Comparison of ENCODE assay signal across 8 cellular contexts in the genomic region with DNA sequence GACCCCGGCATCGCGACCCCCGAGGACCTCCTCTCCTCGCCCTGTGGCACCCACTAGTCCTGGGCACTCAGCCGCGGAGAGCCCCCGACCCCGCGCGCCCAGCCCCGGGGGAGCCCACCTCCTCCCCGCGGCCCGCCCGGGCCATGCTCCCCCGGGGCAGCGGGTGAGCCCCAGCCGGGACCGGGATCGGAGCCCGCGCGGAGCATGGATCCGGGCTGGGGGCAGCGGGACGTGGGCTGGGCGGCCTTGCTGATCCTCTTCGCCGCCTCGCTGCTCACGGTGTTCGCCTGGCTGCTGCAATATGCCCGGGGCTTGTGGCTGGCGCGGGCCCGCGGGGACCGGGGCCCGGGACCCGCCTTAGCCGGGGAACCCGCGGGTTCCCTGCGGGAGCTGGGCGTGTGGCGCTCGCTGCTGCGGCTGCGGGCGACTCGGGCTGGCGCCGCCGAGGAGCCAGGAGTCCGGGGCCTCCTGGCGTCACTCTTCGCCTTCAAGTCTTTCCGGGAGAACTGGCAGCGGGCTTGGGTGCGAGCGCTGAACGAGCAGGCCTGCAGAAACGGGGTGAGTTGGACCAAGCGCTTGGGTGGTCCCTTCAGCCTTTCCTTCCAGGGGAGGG. TPM values are rescaled to one million over a fixed set of nuclear protein-coding genes. Genes with fewer than 3 reads are reported as not detected.
DNase-seq lines count a peak whose midpoint lies in the region; TF ChIP-seq lines count a peak whose summit lies in the region.

No MANE protein-coding gene starts in this region.

- no peaks in the 10 kb centered on the region for H3K9me3 ChIP-seq in CD8-positive, alpha-beta memory T cell (ENCODE audit: low read length)
- H3K9me3 ChIP-seq in HUES6 (ENCODE audit: control insufficient read depth, insufficient read depth, low read depth, low read length) (no peaks in the 10 kb centered on the region), breast epithelium (no peaks in the 10 kb centered on the region), liver (ENCODE audit: control insufficient read depth in 4 of 4, low read length in 3 of 4) (no peaks in the 10 kb centered on the region), tibial artery (no peaks in the 10 kb centered on the region)

- TF ChIP-seq RAD21 in liver (IDR thresholded peaks at IDR 0.05): no peak

- POLR2A ChIA-PET in CD8-positive, alpha-beta memory T cell (lab: Charles Lee): interaction anchor here (0.5 to 2.8 kb wide), 6 partner anchors 11 to 90 kb away, joined by 3 to 22 read pairs (median 8); partner anchors contain the start of genes HINFP, RPS25, TRAPPC4 and VPS11

- H3K36me3 Mint-ChIP-seq in CD8-positive, alpha-beta memory T cell: peaks cover 5 to 32% (median 6%) of the 10 kb centered on the region in 3 donors

- no peak for TF ChIP-seq POLR2A in breast epithelium (IDR thresholded peaks at IDR 0.05)

- H3K4me1 ChIP-seq in CD8-positive, alpha-beta memory T cell (ENCODE audit: insufficient read depth, low read length): peaks cover 43% of the 10 kb centered on the region
- H3K4me1 ChIP-seq in HUES6 (ENCODE audit: control insufficient read depth, insufficient read depth, low read length): peaks cover 25% of the 10 kb centered on the region
- H3K4me1 ChIP-seq in breast epithelium: peaks cover 4 to 6% of the 10 kb centered on the region in 2 donors
- H3K4me1 ChIP-seq in liver (ENCODE audit: control insufficient read depth in 4 of 4, insufficient read depth in 4 of 4, low read length in 3 of 4): peaks cover 8 to 35% (median 24%) of the 10 kb centered on the region in 4 donors
- H3K4me1 ChIP-seq in tibial artery: peaks cover 0 to 43% (median 23%) of the 10 kb centered on the region in 4 donors

- no peaks in the 10 kb centered on the region for H3K9me3 Mint-ChIP-seq in CD8-positive, alpha-beta memory T cell

- H3K9ac ChIP-seq in HUES6 (ENCODE audit: low read length) (peak overlapping the region; percentile 63), liver (ENCODE audit: low read depth in 1 of 2, low read length in 2 of 2) (peak overlapping the region in 1 of 2 donors; percentile 65)

- no peak for DNase-seq in CD8-positive, alpha-beta memory T cell
- DNase-seq in GM20000 (ENCODE audit: low spot score): peak; percentile 59
- no peak for DNase-seq in breast epithelium (ENCODE audit: low spot score in 2 of 2)
- DNase-seq in tibial artery: no peak
- no peak for DNase-seq in SHP77 treated with DMSO at 0.1 percent for 48 hours (lab: John Stamatoyannopoulos, UW)
- no peak for DNase-seq in OCI-M1 (lab: John Stamatoyannopoulos, UW)

- TF ChIP-seq CTCF in GM20000 (IDR thresholded peaks at IDR 0.05; ENCODE audit: extremely low read depth, missing control alignments) (no peak), breast epithelium (IDR thresholded peaks at IDR 0.05) (no peak), liver (IDR thresholded peaks at IDR 0.05; ENCODE audit: low read depth, low read length, missing input control) (no peak), tibial artery (IDR thresholded peaks at IDR 0.05) (no peak)

- H3K36me3 ChIP-seq in CD8-positive, alpha-beta memory T cell (ENCODE audit: insufficient read depth, low read length): peaks cover 13% of the 10 kb centered on the region
- H3K36me3 ChIP-seq in HUES6 (ENCODE audit: control insufficient read depth, insufficient read depth, low read length) (0 out of 2 replicates have a peak, but pooled peaks cover 8% of the 10 kb centered on the region), breast epithelium (no peaks in the 10 kb centered on the region), liver (ENCODE audit: control insufficient read depth in 4 of 4, insufficient read depth in 3 of 4, low read depth in 1 of 4, low read length in 3 of 4) (peaks cover 3 to 22% (median 17%) of the 10 kb centered on the region in 4 donors), tibial artery (peaks cover 12 to 22% (median 22%) of the 10 kb centered on the region in 3 donors)

- under 1% methylated on average over 65 of the region's 65 CpGs for WGBS in liver

- peak overlapping the region; percentile 90 for H3K4me3 ChIP-seq in CD8-positive, alpha-beta memory T cell (ENCODE audit: low read length)
- H3K4me3 ChIP-seq in HUES6 (ENCODE audit: low read depth, low read length) (peak overlapping the region; percentile 65), breast epithelium (peak overlapping the region; percentile 61 to 97 (median 95)), liver (ENCODE audit: low read depth in 1 of 3, low read length in 3 of 3) (peak overlapping the region; percentile 48 to 91 (median 78)), tibial artery (peak overlapping the region; percentile 77 to 95)

- peak overlapping the region; percentile 82 for H3K27ac ChIP-seq in CD8-positive, alpha-beta memory T cell (ENCODE audit: low read depth, low read length)
- H3K27ac ChIP-seq in HUES6 (ENCODE audit: low read depth, low read length) (no peak overlapping the region), breast epithelium (peak overlapping the region; percentile 82 to 86), liver (ENCODE audit: low read depth in 1 of 2, low read length in 2 of 2) (peak overlapping the region; percentile 12 to 57), tibial artery (peak overlapping the region; percentile 70 to 88)

- peak overlapping the region; percentile 88 to 98 (median 91) for H3K4me3 Mint-ChIP-seq in CD8-positive, alpha-beta memory T cell

- no peaks in the 10 kb centered on the region for H3K27me3 ChIP-seq in CD8-positive, alpha-beta memory T cell (ENCODE audit: insufficient read depth, low read length, poor library complexity, severe bottlenecking)
- H3K27me3 ChIP-seq in HUES6 (ENCODE audit: control insufficient read depth, insufficient read depth, low read length): peaks cover 13% of the 10 kb centered on the region
- H3K27me3 ChIP-seq in breast epithelium: no peaks in the 10 kb centered on the region
- no peaks in the 10 kb centered on the region for H3K27me3 ChIP-seq in liver (ENCODE audit: control insufficient read depth in 4 of 4, insufficient read depth in 4 of 4, low read length in 3 of 4)
- no peaks in the 10 kb centered on the region for H3K27me3 ChIP-seq in tibial artery

- CTCF ChIA-PET in CD8-positive, alpha-beta memory T cell (lab: Charles Lee): interaction anchor here (0.7 to 1.2 kb wide), 4 partner anchors 30 to 98 kb away, joined by 3 to 4 read pairs (median 4); partner anchors contain the start of genes CBL and VPS11

- no peaks in the 10 kb centered on the region for H3K27me3 Mint-ChIP-seq in CD8-positive, alpha-beta memory T cell

- intact Hi-C loops in breast epithelium (cut with DNase I; ENCODE audit: low total_unique reads) (no loop called here), tibial artery (cut with DNase I; ENCODE audit: low total_unique reads) (loop anchor here (10.0 kb wide), 1 partner anchor 217 kb away; no protein-coding TSS in a partner anchor)

- H3K4me1 Mint-ChIP-seq in CD8-positive, alpha-beta memory T cell: peaks cover 38 to 52% (median 47%) of the 10 kb centered on the region in 3 donors

- peak overlapping the region; percentile 79 to 93 (median 90) for H3K27ac Mint-ChIP-seq in CD8-positive, alpha-beta memory T cell

TF ChIP-seq in liver, 16 proteins besides CTCF, POLR2A, EP300 and RAD21 (continues in another document):
- TF ChIP-seq NR2F2 (IDR thresholded peaks at IDR 0.05): no peak
- TF ChIP-seq GABPA (IDR thresholded peaks at IDR 0.05 in 1 of 2, conservative IDR thresholded peaks at IDR 0.05 in 1 of 2): no peak
- TF ChIP-seq, protein P1, sequence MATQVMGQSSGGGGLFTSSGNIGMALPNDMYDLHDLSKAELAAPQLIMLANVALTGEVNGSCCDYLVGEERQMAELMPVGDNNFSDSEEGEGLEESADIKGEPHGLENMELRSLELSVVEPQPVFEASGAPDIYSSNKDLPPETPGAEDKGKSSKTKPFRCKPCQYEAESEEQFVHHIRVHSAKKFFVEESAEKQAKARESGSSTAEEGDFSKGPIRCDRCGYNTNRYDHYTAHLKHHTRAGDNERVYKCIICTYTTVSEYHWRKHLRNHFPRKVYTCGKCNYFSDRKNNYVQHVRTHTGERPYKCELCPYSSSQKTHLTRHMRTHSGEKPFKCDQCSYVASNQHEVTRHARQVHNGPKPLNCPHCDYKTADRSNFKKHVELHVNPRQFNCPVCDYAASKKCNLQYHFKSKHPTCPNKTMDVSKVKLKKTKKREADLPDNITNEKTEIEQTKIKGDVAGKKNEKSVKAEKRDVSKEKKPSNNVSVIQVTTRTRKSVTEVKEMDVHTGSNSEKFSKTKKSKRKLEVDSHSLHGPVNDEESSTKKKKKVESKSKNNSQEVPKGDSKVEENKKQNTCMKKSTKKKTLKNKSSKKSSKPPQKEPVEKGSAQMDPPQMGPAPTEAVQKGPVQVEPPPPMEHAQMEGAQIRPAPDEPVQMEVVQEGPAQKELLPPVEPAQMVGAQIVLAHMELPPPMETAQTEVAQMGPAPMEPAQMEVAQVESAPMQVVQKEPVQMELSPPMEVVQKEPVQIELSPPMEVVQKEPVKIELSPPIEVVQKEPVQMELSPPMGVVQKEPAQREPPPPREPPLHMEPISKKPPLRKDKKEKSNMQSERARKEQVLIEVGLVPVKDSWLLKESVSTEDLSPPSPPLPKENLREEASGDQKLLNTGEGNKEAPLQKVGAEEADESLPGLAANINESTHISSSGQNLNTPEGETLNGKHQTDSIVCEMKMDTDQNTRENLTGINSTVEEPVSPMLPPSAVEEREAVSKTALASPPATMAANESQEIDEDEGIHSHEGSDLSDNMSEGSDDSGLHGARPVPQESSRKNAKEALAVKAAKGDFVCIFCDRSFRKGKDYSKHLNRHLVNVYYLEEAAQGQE (IDR thresholded peaks at IDR 0.05): no peak

RNA-seq across cellular contexts. Expression of gene C2CD2L, which starts 0.5 kb away (rescaled TPM):
- 10 to 100 TPM; 26.3 to 26.5 TPM for total RNA-seq in CD8-positive, alpha-beta memory T cell
- 9.9 TPM for polyA plus RNA-seq in CD8-positive, alpha-beta memory T cell
- total RNA-seq in breast epithelium (1 to 10 TPM; 5.1 to 6.9 (median 6.3) TPM), liver (1 to 10 TPM; 3.5 to 6.1 TPM)
- polyA plus RNA-seq in liver: 1 to 10 TPM; 2.5 to 6.3 TPM

RNA-seq across cellular contexts. Expression of gene DPAGT1, which starts 6.0 kb away (rescaled TPM):
- total RNA-seq in CD8-positive, alpha-beta memory T cell: 10 to 100 TPM; 69.7 to 78.6 TPM
- 45.7 TPM for polyA plus RNA-seq in CD8-positive, alpha-beta memory T cell
- 10 to 100 TPM; 18.4 to 32.5 (median 27.2) TPM for total RNA-seq in breast epithelium
- 10 to 100 TPM; 12.8 to 40.5 TPM for total RNA-seq in liver
- 10 to 100 TPM; 34.3 to 48.0 TPM for polyA plus RNA-seq in liver

RNA-seq across cellular contexts. Expression of gene HINFP, which starts 13.7 kb away (rescaled TPM):
- 10 to 100 TPM; 26.8 to 29.1 TPM for total RNA-seq in CD8-positive, alpha-beta memory T cell
- 14.6 TPM for polyA plus RNA-seq in CD8-positive, alpha-beta memory T cell
- total RNA-seq in breast epithelium (10 to 100 TPM; 17.9 to 29.6 (median 29.2) TPM), liver (10 to 100 TPM; 10.2 to 14.3 TPM)
- 1 to 10 TPM; 6.4 to 6.5 TPM for polyA plus RNA-seq in liver

RNA-seq across cellular contexts. Expression of gene HMBS, which starts 23.0 kb away (rescaled TPM):
- total RNA-seq in CD8-positive, alpha-beta memory T cell: 10 to 100 TPM; 35.5 to 38.4 TPM
- polyA plus RNA-seq in CD8-positive, alpha-beta memory T cell: 21.8 TPM
- total RNA-seq in breast epithelium: 10 to 100 TPM in 1 of 3 donors, 1 to 10 TPM in 2; 5.6 to 21.6 (median 8.9) TPM
- 100 to 1,000 TPM in 1 of 2 donors, 10 to 100 TPM in 1; 10.5 to 224 TPM for total RNA-seq in liver
- polyA plus RNA-seq in liver: 10 to 100 TPM; 21.2 to 32.2 TPM

RNA-seq across cellular contexts. Expression of gene VPS11, which starts 40.0 kb away (rescaled TPM):
- total RNA-seq in CD8-positive, alpha-beta memory T cell: 10 to 100 TPM; 25.3 to 26.0 TPM
- 51.5 TPM for polyA plus RNA-seq in CD8-positive, alpha-beta memory T cell
- 10 to 100 TPM; 38.0 to 53.9 (median 46.6) TPM for total RNA-seq in breast epithelium
- total RNA-seq in liver: 10 to 100 TPM; 12.9 to 17.4 TPM
- 10 to 100 TPM in 1 of 2 donors, 1 to 10 TPM in 1; 7.2 to 11.5 TPM for polyA plus RNA-seq in liver
